23 cellular contexts compared by ENCODE assay signal in the genomic region with DNA sequence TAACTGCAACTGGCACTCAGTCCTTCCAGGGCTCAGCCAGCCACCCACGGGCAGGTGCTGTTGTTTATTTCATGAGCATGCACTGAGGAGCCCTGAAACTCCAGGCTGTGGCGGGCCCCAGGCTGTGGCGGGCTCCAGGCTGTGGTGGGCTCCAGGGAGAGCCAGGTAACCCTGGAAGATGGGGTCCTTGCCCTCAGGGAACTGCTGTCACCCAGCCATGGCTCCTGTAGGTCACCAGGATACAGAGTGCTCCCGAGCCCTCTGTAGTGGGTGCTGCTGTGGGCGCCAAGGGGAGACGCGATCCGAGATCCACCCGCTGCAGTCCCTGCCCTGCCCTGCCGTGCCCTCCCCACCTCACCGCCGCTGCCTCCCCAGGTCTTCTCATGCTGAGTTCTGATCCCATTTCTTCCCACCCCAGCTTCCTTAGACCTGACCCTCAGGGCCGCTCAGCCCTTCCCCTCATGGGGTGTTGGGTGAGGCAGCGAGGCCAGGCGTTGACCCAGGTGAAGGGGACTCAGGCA. TPM values are rescaled to one million over a fixed set of nuclear protein-coding genes. Genes with fewer than 3 reads are reported as not detected.
A peak's percentile ranks its signal among the peaks of the same experiment; 100 is the strongest.
DNase-seq lines count a peak whose midpoint lies in the region; ATAC-seq and TF ChIP-seq lines count a peak whose summit lies in the region.
"Had no signal": no experiment of that assay in that cellular context is flagged by ENCODE, and none has a peak within 500 bp of the region (broad histone marks: within the 10 kb centered on the region; RNA-seq: fewer than 3 reads in every experiment).

No MANE protein-coding gene starts in this region.

- no peak overlapping the region for H4K8ac ChIP-seq in mesenchymal stem cell (ENCODE audit: low read length)

- no peak overlapping the region for H3K18ac ChIP-seq in mesenchymal stem cell (ENCODE audit: low read depth in 1 of 2, low read length in 2 of 2)

- H2AK5ac ChIP-seq in mesenchymal stem cell (ENCODE audit: low read length, severe bottlenecking) = no peak overlapping the region

- ATAC-seq in psoas muscle (no peak), GM18505 (IDR thresholded peaks at IDR 0.05; ENCODE audit: unreplicated experiment) (no peak)
- ATAC-seq: GM12878, Right ventricle myocardium inferior had no signal

- H3K4me1 ChIP-seq in Peyer's patch (no peaks in the 10 kb centered on the region), mesenchymal stem cell (ENCODE audit: control insufficient read depth, insufficient read depth, low read depth, low read length) (no peaks in the 10 kb centered on the region), spleen (peaks cover 0 to 20% (median 9%) of the 10 kb centered on the region in 6 donors), psoas muscle (no peaks in the 10 kb centered on the region)
- H3K4me1 ChIP-seq: Caco-2 had no signal

- H3K4ac ChIP-seq in mesenchymal stem cell (ENCODE audit: low read depth in 1 of 2, low read length in 2 of 2) = no peak overlapping the region

- no peak overlapping the region for H2BK15ac ChIP-seq in mesenchymal stem cell (ENCODE audit: low read depth, poor library complexity, severe bottlenecking)

- no peak overlapping the region for H3K4me3 ChIP-seq in Peyer's patch
- no peak overlapping the region for H3K4me3 ChIP-seq in mesenchymal stem cell (ENCODE audit: insufficient read depth in 1 of 2, low read depth in 1 of 2, low read length in 2 of 2)
- no peak overlapping the region for H3K4me3 ChIP-seq in spleen
- H3K4me3 ChIP-seq in psoas muscle = no peak overlapping the region
- H3K4me3 ChIP-seq: BLaER1 treated with 17β-estradiol and CSF1 and Interleukin-3, amounts not matched to agents 10 nM and 100 nM; GM12878 had no signal

- H3K14ac ChIP-seq in mesenchymal stem cell (ENCODE audit: low read length in 2 of 2) = no peak overlapping the region

- H3K9ac ChIP-seq in mesenchymal stem cell (ENCODE audit: low read length) = no peak overlapping the region
- H3K9ac ChIP-seq: BLaER1 treated with 17β-estradiol and CSF1 and Interleukin-3, amounts not matched to agents 10 nM and 100 nM had no signal

- no peak for TF ChIP-seq POLR2A in Peyer's patch (IDR thresholded peaks at IDR 0.05)
- no peak for TF ChIP-seq POLR2A in spleen (IDR thresholded peaks at IDR 0.05)
- TF ChIP-seq POLR2A in GM18505 (IDR thresholded peaks at IDR 0.05; ENCODE audit: borderline replicate concordance, extremely low read depth, insufficient read depth, insufficient read length) = no peak

- H3K27me3 ChIP-seq in Peyer's patch (no peaks in the 10 kb centered on the region), mesenchymal stem cell (ENCODE audit: control insufficient read depth in 1 of 2, insufficient read depth in 1 of 2, low read length in 2 of 2) (no peaks in the 10 kb centered on the region), spleen (replicated peaks in 1 of 7) (no peaks in the 10 kb centered on the region), psoas muscle (ENCODE audit: insufficient read depth in 3 of 3, low read length in 2 of 3) (no peaks in the 10 kb centered on the region)
- H3K27me3 ChIP-seq: BLaER1 treated with 17β-estradiol and CSF1 and Interleukin-3, amounts not matched to agents 10 nM and 100 nM had no signal

- peak overlapping the region; percentile 54 for H4K91ac ChIP-seq in mesenchymal stem cell (ENCODE audit: low read length)

- no peaks in the 10 kb centered on the region for H3K79me1 ChIP-seq in mesenchymal stem cell (replicated peaks; ENCODE audit: low read length, poor library complexity, severe bottlenecking)

- WGBS in mesenchymal stem cell = 96% methylated on average over 15 of the region's 15 CpGs
- WGBS in spleen, 5 donors = 88 to 97% (median 96%) methylated on average over 13 to 15 of the region's 15 CpGs
- 89 to 98% (median 98%) methylated on average over 7 to 15 of the region's 15 CpGs for WGBS in psoas muscle, 3 donors

- no peak overlapping the region for H2BK12ac ChIP-seq in mesenchymal stem cell (ENCODE audit: low read length in 2 of 2)

- H3K9me3 ChIP-seq in Peyer's patch (no peaks in the 10 kb centered on the region), mesenchymal stem cell (ENCODE audit: control insufficient read depth, low read length) (no peaks in the 10 kb centered on the region), spleen (no peaks in the 10 kb centered on the region), psoas muscle (no peaks in the 10 kb centered on the region)
- H3K9me3 ChIP-seq: Caco-2 had no signal

- intact Hi-C loops in spleen (cut with DNase I; ENCODE audit: low total_unique reads) = no loop called here
- intact Hi-C loops in psoas muscle (cut with DNase I) = no loop called here

- TF ChIP-seq CTCF in Peyer's patch (IDR thresholded peaks at IDR 0.05) (no peak), spleen (IDR thresholded peaks at IDR 0.05 in 8 of 11, conservative IDR thresholded peaks at IDR 0.05 in 3 of 11) (no peak), psoas muscle (IDR thresholded peaks at IDR 0.05) (no peak)

- H2BK120ac ChIP-seq in mesenchymal stem cell (ENCODE audit: low read depth, low read length) = no peak overlapping the region

- H2AFZ ChIP-seq in mesenchymal stem cell (ENCODE audit: low read depth, low read length) = no peak overlapping the region

- no peak overlapping the region for H2BK5ac ChIP-seq in mesenchymal stem cell (ENCODE audit: low read depth, low read length, poor library complexity, severe bottlenecking)

- H3K4me2 ChIP-seq in mesenchymal stem cell (ENCODE audit: low read length, poor library complexity, severe bottlenecking) = no peak overlapping the region
- H3K4me2 ChIP-seq: BLaER1 treated with 17β-estradiol and CSF1 and Interleukin-3, amounts not matched to agents 10 nM and 100 nM had no signal

- H3K23ac ChIP-seq in mesenchymal stem cell (ENCODE audit: low read length in 2 of 2) = no peak overlapping the region

- no peak overlapping the region for H3K27ac ChIP-seq in Peyer's patch
- H3K27ac ChIP-seq in mesenchymal stem cell (ENCODE audit: low read length, poor library complexity, severe bottlenecking) = no peak overlapping the region
- no peak overlapping the region for H3K27ac ChIP-seq in spleen
- no peak overlapping the region for H3K27ac ChIP-seq in psoas muscle
- H3K27ac ChIP-seq: BLaER1 treated with 17β-estradiol and CSF1 and Interleukin-3, amounts not matched to agents 10 nM and 100 nM had no signal

- DNase-seq in activated T-cell treated with anti-CD3 and anti-CD28 coated beads, Interleukin-2, amount 50 U/mL, for 1 hour = peak; percentile 11
- DNase-seq in activated T-cell treated with anti-CD3 and anti-CD28 coated beads for 4 hours = no peak
- DNase-seq in Peyer's patch = peak in 2 of 3 donors; percentile 33 to 42
- no peak for DNase-seq in mesenchymal stem cell
- peak; percentile 76 for DNase-seq in spleen
- DNase-seq in psoas muscle = no peak
- no peak for DNase-seq in NCI-H1092 treated with DMSO at 0.1 percent for 48 hours (lab: John Stamatoyannopoulos, UW)
- DNase-seq: 8988T; Caco-2; CD4-positive, alpha-beta memory T cell; DMS 273 treated with DMSO at 0.1 percent for 48 hours; DND-41; HCEC 1CT; MV-4-11; NCI-H1694; NCI-H2081; NCI-H2171 treated with DMSO at 0.1 percent for 48 hours; NCI-H524 treated with DMSO at 0.1 percent for 48 hours; NCI-H82 had no signal

- peaks cover 0 to 16% (median 0%) of the 10 kb centered on the region in 3 donors for H3K36me3 ChIP-seq in Peyer's patch
- peaks cover 37% of the 10 kb centered on the region in 2 experiments for H3K36me3 ChIP-seq in mesenchymal stem cell (ENCODE audit: control insufficient read depth in 1 of 2, insufficient read depth in 2 of 2, low read depth in 1 of 2, low read length in 2 of 2)
- H3K36me3 ChIP-seq in spleen = peaks cover 0 to 54% (median 7%) of the 10 kb centered on the region in 6 donors
- peaks cover 0 to 14% of the 10 kb centered on the region in 2 donors for H3K36me3 ChIP-seq in psoas muscle (ENCODE audit: insufficient read depth in 1 of 2, low read depth in 1 of 2)

RNA-seq across cellular contexts. Expression of gene LRRC27, which starts 29.6 kb away (rescaled TPM):
- total RNA-seq in Peyer's patch = 10 to 100 TPM in 3 of 4 donors, 1 to 10 TPM in 1; 5.1 to 22.3 (median 18.5) TPM
- polyA plus RNA-seq in mesenchymal stem cell (2013, experiment 1 of 2) = 12.1 TPM
- 13.3 TPM for polyA plus RNA-seq in mesenchymal stem cell (2013, experiment 2 of 2)
- total RNA-seq in spleen = 10 to 100 TPM; 11.9 to 29.9 (median 19.4) TPM
- 10 to 100 TPM in 1 of 3 donors, 1 to 10 TPM in 2; 6.1 to 13.0 (median 8.5) TPM for polyA plus RNA-seq in spleen
- total RNA-seq in psoas muscle = 1 to 10 TPM; 2.2 to 2.9 (median 2.4) TPM
- polyA plus RNA-seq in psoas muscle = 1 to 10 TPM; 2.3 to 8.3 (median 4.3) TPM

RNA-seq across cellular contexts. Expression of gene PWWP2B, which starts 35.4 kb away (rescaled TPM):
- total RNA-seq in Peyer's patch = 10 to 100 TPM; 11.4 to 19.2 (median 15.1) TPM
- 9.8 TPM for polyA plus RNA-seq in mesenchymal stem cell (2013, experiment 1 of 2)
- polyA plus RNA-seq in mesenchymal stem cell (2013, experiment 2 of 2) = 9.5 TPM
- 10 to 100 TPM; 24.8 to 41.7 (median 28.1) TPM for total RNA-seq in spleen
- polyA plus RNA-seq in spleen = 10 to 100 TPM; 22.5 to 50.0 (median 27.8) TPM
- 10 to 100 TPM; 14.5 to 25.0 (median 21.9) TPM for total RNA-seq in psoas muscle
- 10 to 100 TPM; 18.6 to 35.2 (median 23.4) TPM for polyA plus RNA-seq in psoas muscle

RNA-seq across cellular contexts. Expression of gene STK32C, which starts 53.9 kb away (rescaled TPM):
- total RNA-seq in Peyer's patch (10 to 100 TPM in 1 of 4 donors, 1 to 10 TPM in 2, under 1 TPM in 1; 0.35 to 23.9 (median 4.4) TPM), spleen (10 to 100 TPM in 6 of 7 donors, 1 to 10 TPM in 1; 9.6 to 27.8 (median 15.4) TPM), psoas muscle (1 to 10 TPM; 5.6 to 7.0 (median 6.1) TPM)
- 6.6 TPM for polyA plus RNA-seq in mesenchymal stem cell (2013, experiment 1 of 2)
- polyA plus RNA-seq in mesenchymal stem cell (2013, experiment 2 of 2) = 7.0 TPM
- polyA plus RNA-seq in spleen (10 to 100 TPM; 13.2 to 23.8 (median 16.0) TPM), psoas muscle (10 to 100 TPM in 1 of 3 donors, 1 to 10 TPM in 2; 3.6 to 11.7 (median 8.1) TPM)

Comparison
In these comparisons a context has a peak if more than half of its experiments do, and no peak if none do; other contexts are left out.
1. DNase-seq: peak in activated T-cell treated with anti-CD3 and anti-CD28 coated beads, Interleukin-2, amount 50 U/mL, for 1 hour (single experiment), Peyer's patch (2 of 3) and spleen (single experiment); none in activated T-cell treated with anti-CD3 and anti-CD28 coated beads for 4 hours (single experiment), mesenchymal stem cell (single experiment), psoas muscle (0 of 2) and NCI-H1092 treated with DMSO at 0.1 percent for 48 hours (single experiment).